1 cellular context compared by ENCODE assay signal in the genomic region with DNA sequence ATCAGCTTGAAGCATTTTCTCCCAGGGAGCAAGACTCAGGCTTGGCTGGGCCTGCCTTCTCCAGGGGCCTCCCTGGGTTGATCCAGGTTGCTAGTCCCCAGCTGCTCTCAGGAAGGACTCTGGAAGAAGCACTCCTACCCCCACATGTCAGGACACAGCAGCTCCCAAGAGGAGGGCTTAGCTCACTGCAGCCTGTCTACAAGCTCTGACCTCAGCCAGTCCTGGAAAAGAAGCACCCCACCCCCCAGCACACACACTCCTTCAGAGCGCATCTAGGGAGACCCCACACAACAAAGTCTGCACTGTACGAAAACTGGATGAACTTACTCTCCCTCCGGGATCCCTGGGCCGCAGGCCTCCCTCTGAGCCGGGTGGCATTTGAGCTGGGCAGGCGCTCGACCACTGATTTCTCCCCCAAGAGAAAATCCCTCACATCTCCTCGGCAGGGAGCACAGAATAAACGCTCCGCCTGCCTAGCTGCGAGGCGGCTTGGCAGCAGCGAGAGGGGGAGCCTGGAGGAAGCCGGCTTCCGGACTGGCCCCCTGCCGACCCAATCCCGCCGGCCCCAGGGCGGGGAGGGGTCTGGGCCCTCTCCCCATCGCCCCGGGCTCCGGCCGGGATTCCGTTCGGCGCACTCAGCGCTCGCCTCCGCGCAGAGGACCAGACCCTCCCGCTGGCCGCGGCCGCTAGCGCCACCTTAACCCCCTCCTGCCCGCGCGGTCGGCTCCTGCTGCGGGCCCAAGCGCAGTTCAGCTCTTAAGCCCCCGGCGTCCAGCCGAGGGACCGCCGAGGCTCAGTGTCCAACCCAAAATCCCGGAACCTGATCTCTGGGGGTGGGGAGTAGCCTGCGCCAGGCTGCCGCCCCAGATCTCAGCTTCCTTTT.
TF ChIP-seq lines count a peak whose summit lies in the region.

A gene (minus strand): TSS at position 458 of the 883 bp plus-strand sequence. CDS start 1,576 bp downstream, outside the sequence.

TF ChIP-seq in HEK293, 187 proteins besides CTCF, POLR2A, EP300 and RAD21 (continued from another document and continues in another):
- TF ChIP-seq, protein P1, sequence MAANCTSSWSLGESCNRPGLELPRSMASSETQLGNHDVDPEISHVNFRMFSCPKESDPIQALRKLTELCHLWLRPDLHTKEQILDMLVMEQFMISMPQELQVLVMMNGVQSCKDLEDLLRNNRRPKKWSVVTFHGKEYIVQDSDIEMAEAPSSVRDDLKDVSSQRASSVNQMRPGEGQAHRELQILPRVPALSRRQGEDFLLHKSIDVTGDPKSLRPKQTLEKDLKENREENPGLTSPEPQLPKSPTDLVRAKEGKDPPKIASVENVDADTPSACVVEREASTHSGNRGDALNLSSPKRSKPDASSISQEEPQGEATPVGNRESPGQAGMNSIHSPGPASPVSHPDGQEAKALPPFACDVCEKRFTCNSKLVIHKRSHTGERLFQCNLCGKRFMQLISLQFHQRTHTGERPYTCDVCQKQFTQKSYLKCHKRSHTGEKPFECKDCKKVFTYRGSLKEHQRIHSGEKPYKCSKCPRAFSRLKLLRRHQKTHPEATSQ (tag by site-specific recombination; IDR thresholded peaks at IDR 0.05), result no peak
- TF ChIP-seq MZF1 (tag by site-specific recombination; IDR thresholded peaks at IDR 0.05; ENCODE audit: borderline replicate concordance) (0 out of 2 replicates have a peak, but pooled peaks have one; percentile 15), ZIC2 (tag by site-specific recombination; IDR thresholded peaks at IDR 0.05) (peak; percentile 92), TRIM28 (IDR thresholded peaks at IDR 0.05; ENCODE audit: borderline replicate concordance, low read length) (0 out of 2 replicates have a peak, but pooled peaks have one; percentile 28), KLF7 (tag by site-specific recombination; IDR thresholded peaks at IDR 0.05; ENCODE audit: borderline replicate concordance) (no peak), ZNF785 (tag by site-specific recombination; IDR thresholded peaks at IDR 0.05) (0 out of 2 replicates have a peak, but pooled peaks have one; percentile 22), ZNF600 (tag by site-specific recombination; IDR thresholded peaks at IDR 0.05) (peak; percentile 73), KLF9 (tag by site-specific recombination; IDR thresholded peaks at IDR 0.05; ENCODE audit: low read depth) (peak; percentile 15; the same call in 1 of the 2 replicates), ZNF146 (tag by site-specific recombination; IDR thresholded peaks at IDR 0.05) (no peak), ZFHX2 (tag by site-specific recombination; conservative IDR thresholded peaks at IDR 0.05) (0 out of 2 replicates have a peak, but pooled peaks have one; percentile 57), ZNF335 (tag by site-specific recombination; conservative IDR thresholded peaks at IDR 0.05) (peak; percentile 91), ZBTB8A (tag by site-specific recombination; IDR thresholded peaks at IDR 0.05) (no peak), ZNF777 (tag by site-specific recombination; IDR thresholded peaks at IDR 0.05; ENCODE audit: borderline replicate concordance) (no peak), GLIS2 (tag by site-specific recombination; IDR thresholded peaks at IDR 0.05) (peak; percentile 75), ZNF2 (tag by site-specific recombination; IDR thresholded peaks at IDR 0.05) (no peak), ZNF76 (tag by site-specific recombination; IDR thresholded peaks at IDR 0.05; ENCODE audit: borderline replicate concordance, low read depth) (peak; percentile 80), ZNF660 (tag by site-specific recombination; IDR thresholded peaks at IDR 0.05) (peak; percentile 49), ZBTB17 (tag by site-specific recombination; IDR thresholded peaks at IDR 0.05) (peak; percentile 94), SP7 (tag by site-specific recombination; IDR thresholded peaks at IDR 0.05) (peak; percentile 48; the same call in 1 of the 2 replicates), GLIS1 (tag by site-specific recombination; IDR thresholded peaks at IDR 0.05) (peak; percentile 71)
- TF ChIP-seq, protein P2, sequence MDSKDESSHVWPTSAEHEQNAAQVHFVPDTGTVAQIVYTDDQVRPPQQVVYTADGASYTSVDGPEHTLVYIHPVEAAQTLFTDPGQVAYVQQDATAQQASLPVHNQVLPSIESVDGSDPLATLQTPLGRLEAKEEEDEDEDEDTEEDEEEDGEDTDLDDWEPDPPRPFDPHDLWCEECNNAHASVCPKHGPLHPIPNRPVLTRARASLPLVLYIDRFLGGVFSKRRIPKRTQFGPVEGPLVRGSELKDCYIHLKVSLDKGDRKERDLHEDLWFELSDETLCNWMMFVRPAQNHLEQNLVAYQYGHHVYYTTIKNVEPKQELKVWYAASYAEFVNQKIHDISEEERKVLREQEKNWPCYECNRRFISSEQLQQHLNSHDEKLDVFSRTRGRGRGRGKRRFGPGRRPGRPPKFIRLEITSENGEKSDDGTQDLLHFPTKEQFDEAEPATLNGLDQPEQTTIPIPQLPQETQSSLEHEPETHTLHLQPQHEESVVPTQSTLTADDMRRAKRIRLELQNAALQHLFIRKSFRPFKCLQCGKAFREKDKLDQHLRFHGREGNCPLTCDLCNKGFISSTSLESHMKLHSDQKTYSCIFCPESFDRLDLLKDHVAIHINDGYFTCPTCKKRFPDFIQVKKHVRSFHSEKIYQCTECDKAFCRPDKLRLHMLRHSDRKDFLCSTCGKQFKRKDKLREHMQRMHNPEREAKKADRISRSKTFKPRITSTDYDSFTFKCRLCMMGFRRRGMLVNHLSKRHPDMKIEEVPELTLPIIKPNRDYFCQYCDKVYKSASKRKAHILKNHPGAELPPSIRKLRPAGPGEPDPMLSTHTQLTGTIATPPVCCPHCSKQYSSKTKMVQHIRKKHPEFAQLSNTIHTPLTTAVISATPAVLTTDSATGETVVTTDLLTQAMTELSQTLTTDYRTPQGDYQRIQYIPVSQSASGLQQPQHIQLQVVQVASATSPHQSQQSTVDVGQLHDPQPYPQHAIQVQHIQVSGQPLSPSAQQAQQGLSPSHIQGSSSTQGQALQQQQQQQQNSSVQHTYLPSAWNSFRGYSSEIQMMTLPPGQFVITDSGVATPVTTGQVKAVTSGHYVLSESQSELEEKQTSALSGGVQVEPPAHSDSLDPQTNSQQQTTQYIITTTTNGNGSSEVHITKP (tag by site-specific recombination; IDR thresholded peaks at IDR 0.05), result peak; percentile 42; the same call in 1 of the 2 replicates
- TF ChIP-seq, protein P3, sequence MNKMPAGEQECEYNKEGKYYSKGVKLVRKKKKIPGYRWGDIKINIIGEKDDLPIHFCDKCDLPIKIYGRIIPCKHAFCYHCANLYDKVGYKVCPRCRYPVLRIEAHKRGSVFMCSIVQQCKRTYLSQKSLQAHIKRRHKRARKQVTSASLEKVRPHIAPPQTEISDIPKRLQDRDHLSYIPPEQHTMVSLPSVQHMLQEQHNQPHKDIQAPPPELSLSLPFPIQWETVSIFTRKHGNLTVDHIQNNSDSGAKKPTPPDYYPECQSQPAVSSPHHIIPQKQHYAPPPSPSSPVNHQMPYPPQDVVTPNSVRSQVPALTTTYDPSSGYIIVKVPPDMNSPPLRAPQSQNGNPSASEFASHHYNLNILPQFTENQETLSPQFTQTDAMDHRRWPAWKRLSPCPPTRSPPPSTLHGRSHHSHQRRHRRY (tag by site-specific recombination; IDR thresholded peaks at IDR 0.05), result no peak
- TF ChIP-seq, protein P4, sequence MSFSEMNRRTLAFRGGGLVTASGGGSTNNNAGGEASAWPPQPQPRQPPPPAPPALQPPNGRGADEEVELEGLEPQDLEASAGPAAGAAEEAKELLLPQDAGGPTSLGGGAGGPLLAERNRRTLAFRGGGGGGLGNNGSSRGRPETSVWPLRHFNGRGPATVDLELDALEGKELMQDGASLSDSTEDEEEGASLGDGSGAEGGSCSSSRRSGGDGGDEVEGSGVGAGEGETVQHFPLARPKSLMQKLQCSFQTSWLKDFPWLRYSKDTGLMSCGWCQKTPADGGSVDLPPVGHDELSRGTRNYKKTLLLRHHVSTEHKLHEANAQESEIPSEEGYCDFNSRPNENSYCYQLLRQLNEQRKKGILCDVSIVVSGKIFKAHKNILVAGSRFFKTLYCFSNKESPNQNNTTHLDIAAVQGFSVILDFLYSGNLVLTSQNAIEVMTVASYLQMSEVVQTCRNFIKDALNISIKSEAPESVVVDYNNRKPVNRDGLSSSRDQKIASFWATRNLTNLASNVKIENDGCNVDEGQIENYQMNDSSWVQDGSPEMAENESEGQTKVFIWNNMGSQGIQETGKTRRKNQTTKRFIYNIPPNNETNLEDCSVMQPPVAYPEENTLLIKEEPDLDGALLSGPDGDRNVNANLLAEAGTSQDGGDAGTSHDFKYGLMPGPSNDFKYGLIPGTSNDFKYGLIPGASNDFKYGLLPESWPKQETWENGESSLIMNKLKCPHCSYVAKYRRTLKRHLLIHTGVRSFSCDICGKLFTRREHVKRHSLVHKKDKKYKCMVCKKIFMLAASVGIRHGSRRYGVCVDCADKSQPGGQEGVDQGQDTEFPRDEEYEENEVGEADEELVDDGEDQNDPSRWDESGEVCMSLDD (tag by site-specific recombination; IDR thresholded peaks at IDR 0.05), result 0 out of 2 replicates have a peak, but pooled peaks have one; percentile 13
- TF ChIP-seq, protein P5, sequence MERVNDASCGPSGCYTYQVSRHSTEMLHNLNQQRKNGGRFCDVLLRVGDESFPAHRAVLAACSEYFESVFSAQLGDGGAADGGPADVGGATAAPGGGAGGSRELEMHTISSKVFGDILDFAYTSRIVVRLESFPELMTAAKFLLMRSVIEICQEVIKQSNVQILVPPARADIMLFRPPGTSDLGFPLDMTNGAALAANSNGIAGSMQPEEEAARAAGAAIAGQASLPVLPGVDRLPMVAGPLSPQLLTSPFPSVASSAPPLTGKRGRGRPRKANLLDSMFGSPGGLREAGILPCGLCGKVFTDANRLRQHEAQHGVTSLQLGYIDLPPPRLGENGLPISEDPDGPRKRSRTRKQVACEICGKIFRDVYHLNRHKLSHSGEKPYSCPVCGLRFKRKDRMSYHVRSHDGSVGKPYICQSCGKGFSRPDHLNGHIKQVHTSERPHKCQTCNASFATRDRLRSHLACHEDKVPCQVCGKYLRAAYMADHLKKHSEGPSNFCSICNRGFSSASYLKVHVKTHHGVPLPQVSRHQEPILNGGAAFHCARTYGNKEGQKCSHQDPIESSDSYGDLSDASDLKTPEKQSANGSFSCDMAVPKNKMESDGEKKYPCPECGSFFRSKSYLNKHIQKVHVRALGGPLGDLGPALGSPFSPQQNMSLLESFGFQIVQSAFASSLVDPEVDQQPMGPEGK (tag by site-specific recombination; IDR thresholded peaks at IDR 0.05), result peak; percentile 60; the same call in 1 of the 2 replicates
- TF ChIP-seq, protein P6, sequence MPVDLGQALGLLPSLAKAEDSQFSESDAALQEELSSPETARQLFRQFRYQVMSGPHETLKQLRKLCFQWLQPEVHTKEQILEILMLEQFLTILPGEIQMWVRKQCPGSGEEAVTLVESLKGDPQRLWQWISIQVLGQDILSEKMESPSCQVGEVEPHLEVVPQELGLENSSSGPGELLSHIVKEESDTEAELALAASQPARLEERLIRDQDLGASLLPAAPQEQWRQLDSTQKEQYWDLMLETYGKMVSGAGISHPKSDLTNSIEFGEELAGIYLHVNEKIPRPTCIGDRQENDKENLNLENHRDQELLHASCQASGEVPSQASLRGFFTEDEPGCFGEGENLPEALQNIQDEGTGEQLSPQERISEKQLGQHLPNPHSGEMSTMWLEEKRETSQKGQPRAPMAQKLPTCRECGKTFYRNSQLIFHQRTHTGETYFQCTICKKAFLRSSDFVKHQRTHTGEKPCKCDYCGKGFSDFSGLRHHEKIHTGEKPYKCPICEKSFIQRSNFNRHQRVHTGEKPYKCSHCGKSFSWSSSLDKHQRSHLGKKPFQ (tag by site-specific recombination; IDR thresholded peaks at IDR 0.05), result no peak
- TF ChIP-seq, protein P7, sequence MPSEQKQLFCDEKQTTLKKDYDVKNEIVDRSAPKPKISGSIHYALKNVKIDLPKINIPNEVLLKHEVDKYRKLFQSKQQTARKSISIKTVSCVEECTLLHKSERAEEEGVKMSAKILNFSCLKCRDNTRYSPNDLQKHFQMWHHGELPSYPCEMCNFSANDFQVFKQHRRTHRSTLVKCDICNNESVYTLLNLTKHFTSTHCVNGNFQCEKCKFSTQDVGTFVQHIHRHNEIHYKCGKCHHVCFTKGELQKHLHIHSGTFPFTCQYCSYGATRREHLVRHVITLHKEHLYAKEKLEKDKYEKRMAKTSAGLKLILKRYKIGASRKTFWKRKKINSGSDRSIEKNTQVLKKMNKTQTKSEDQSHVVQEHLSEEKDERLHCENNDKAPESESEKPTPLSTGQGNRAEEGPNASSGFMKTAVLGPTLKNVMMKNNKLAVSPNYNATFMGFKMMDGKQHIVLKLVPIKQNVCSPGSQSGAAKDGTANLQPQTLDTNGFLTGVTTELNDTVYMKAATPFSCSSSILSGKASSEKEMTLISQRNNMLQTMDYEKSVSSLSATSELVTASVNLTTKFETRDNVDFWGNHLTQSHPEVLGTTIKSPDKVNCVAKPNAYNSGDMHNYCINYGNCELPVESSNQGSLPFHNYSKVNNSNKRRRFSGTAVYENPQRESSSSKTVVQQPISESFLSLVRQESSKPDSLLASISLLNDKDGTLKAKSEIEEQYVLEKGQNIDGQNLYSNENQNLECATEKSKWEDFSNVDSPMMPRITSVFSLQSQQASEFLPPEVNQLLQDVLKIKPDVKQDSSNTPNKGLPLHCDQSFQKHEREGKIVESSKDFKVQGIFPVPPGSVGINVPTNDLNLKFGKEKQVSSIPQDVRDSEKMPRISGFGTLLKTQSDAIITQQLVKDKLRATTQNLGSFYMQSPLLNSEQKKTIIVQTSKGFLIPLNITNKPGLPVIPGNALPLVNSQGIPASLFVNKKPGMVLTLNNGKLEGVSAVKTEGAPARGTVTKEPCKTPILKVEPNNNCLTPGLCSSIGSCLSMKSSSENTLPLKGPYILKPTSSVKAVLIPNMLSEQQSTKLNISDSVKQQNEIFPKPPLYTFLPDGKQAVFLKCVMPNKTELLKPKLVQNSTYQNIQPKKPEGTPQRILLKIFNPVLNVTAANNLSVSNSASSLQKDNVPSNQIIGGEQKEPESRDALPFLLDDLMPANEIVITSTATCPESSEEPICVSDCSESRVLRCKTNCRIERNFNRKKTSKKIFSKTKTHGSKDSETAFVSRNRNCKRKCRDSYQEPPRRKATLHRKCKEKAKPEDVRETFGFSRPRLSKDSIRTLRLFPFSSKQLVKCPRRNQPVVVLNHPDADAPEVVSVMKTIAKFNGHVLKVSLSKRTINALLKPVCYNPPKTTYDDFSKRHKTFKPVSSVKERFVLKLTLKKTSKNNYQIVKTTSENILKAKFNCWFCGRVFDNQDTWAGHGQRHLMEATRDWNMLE (tag by site-specific recombination; conservative IDR thresholded peaks at IDR 0.05; ENCODE audit: low read depth), result no peak
- TF ChIP-seq, protein P8, sequence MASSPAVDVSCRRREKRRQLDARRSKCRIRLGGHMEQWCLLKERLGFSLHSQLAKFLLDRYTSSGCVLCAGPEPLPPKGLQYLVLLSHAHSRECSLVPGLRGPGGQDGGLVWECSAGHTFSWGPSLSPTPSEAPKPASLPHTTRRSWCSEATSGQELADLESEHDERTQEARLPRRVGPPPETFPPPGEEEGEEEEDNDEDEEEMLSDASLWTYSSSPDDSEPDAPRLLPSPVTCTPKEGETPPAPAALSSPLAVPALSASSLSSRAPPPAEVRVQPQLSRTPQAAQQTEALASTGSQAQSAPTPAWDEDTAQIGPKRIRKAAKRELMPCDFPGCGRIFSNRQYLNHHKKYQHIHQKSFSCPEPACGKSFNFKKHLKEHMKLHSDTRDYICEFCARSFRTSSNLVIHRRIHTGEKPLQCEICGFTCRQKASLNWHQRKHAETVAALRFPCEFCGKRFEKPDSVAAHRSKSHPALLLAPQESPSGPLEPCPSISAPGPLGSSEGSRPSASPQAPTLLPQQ (tag by site-specific recombination; IDR thresholded peaks at IDR 0.05), result peak; percentile 59
